In the genomic region with DNA sequence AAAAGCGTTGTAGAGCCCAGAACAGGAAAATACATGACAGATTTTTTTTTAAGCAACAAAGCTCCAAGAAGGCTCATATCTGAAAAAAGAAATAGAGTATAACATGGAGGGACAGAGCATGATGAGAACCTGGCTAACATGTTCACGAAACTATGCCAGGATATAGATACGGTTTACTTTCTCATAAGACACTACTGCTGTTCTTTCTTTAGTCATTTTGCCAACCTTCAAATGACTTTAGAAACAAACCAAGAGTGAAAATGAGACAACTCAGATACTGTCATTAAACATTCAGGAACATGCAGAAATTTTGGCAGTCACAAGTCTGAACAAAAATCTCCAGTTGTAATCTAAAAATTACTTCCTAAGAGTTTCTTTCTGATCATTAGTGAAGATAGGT, we compare ENCODE assay signal across 1 cellular context.
TF ChIP-seq lines count a peak whose summit lies in the region.

No MANE protein-coding gene starts in this region.

TF ChIP-seq in GM12878, 131 proteins besides CTCF, POLR2A, EP300 and RAD21 (continued from another document):
- TF ChIP-seq POLR2AphosphoS2 (IDR thresholded peaks at IDR 0.05; ENCODE audit: low read depth, low read length) (no peak), CREM (IDR thresholded peaks at IDR 0.05; ENCODE audit: low read depth) (no peak), CEBPB (IDR thresholded peaks at IDR 0.05; ENCODE audit: borderline replicate concordance in 1 of 2, low read depth in 2 of 2, low read length in 2 of 2) (no peak), FOS (IDR thresholded peaks at IDR 0.05; ENCODE audit: borderline replicate concordance, extremely low read depth, insufficient read length) (no peak), SREBF1 (IDR thresholded peaks at IDR 0.05; ENCODE audit: low read length) (no peak), NR2C2 (IDR thresholded peaks at IDR 0.05; ENCODE audit: borderline replicate concordance, control insufficient read depth, insufficient read length, low read depth) (no peak), ZNF217 (IDR thresholded peaks at IDR 0.05) (no peak), ZNF384 (IDR thresholded peaks at IDR 0.05; ENCODE audit: borderline replicate concordance, low read depth, low read length) (no peak), ASH2L (IDR thresholded peaks at IDR 0.05; ENCODE audit: borderline replicate concordance, low read depth) (no peak), LARP7 (IDR thresholded peaks at IDR 0.05) (no peak)
- TF ChIP-seq, protein P1, sequence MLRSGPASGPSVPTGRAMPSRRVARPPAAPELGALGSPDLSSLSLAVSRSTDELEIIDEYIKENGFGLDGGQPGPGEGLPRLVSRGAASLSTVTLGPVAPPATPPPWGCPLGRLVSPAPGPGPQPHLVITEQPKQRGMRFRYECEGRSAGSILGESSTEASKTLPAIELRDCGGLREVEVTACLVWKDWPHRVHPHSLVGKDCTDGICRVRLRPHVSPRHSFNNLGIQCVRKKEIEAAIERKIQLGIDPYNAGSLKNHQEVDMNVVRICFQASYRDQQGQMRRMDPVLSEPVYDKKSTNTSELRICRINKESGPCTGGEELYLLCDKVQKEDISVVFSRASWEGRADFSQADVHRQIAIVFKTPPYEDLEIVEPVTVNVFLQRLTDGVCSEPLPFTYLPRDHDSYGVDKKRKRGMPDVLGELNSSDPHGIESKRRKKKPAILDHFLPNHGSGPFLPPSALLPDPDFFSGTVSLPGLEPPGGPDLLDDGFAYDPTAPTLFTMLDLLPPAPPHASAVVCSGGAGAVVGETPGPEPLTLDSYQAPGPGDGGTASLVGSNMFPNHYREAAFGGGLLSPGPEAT (IDR thresholded peaks at IDR 0.05; ENCODE audit: low read depth): no peak
